In genomic region chr5:67752357-67752708, GRCh38 we compare ENCODE assay signal across 15 cellular contexts.
"Had no signal": no experiment of that assay in that cellular context is flagged by ENCODE, and none has a peak within 500 bp of the region (broad histone marks: within the 10 kb centered on the region; RNA-seq: fewer than 3 reads in every experiment).

No MANE protein-coding gene starts in this region.

- H3K36me3 ChIP-seq: heart right ventricle had no signal

- H3K27ac ChIP-seq: dorsolateral prefrontal cortex, heart right ventricle had no signal

- H3K4me3 Mint-ChIP-seq: naive thymus-derived CD8-positive, alpha-beta T cell; type B pancreatic cell had no signal

- H3K4me1 ChIP-seq: heart right ventricle had no signal

- H3K4me1 Mint-ChIP-seq: naive thymus-derived CD8-positive, alpha-beta T cell had no signal

- H3K27me3 Mint-ChIP-seq: type B pancreatic cell had no signal

- H3K27ac Mint-ChIP-seq: naive thymus-derived CD8-positive, alpha-beta T cell; type B pancreatic cell had no signal

- ATAC-seq: esophagus mucosa; heart right ventricle; naive thymus-derived CD8-positive, alpha-beta T cell; right cardiac atrium had no signal

- H3K36me3 Mint-ChIP-seq: type B pancreatic cell had no signal

- H3K27me3 ChIP-seq: dorsolateral prefrontal cortex, heart right ventricle had no signal

- H3K4me3 ChIP-seq: dorsolateral prefrontal cortex, heart right ventricle had no signal

- DNase-seq: cortex of kidney; dorsolateral prefrontal cortex; effector CD8-positive, alpha-beta T cell; heart right ventricle; hypothalamus; kidney glomerular epithelial cell; mammary epithelial cell; naive thymus-derived CD8-positive, alpha-beta T cell; posterior cingulate gyrus; right cardiac atrium; small intestine; stimulated activated CD4-positive, alpha-beta T cell treated with anti-CD3 and anti-CD28 coated beads, Interleukin-12 subunit alpha, Interleukin-12 subunit beta, amount 100 ng/mL, for 4 hours; stimulated activated naive CD4-positive, alpha-beta T cell treated with Interleukin-2 at 50 U/mL for 16 hours had no signal
